In genomic region chr1:235952950-235953615, GRCh38 we compare ENCODE assay signal across 8 cellular contexts.
DNase-seq lines count a peak whose midpoint lies in the region; ATAC-seq and TF ChIP-seq lines count a peak whose summit lies in the region.

No MANE protein-coding gene starts in this region.

- H3K27ac ChIP-seq in dorsolateral prefrontal cortex = no peak overlapping the region

- H3K4me1 Mint-ChIP-seq in activated naive CD4-positive, alpha-beta T cell treated with anti-CD3 and anti-CD28 coated beads, Interleukin-2, amount 10 ng/mL, durations not matched to agents 7 days and 5 days = peaks cover 38% of the 10 kb centered on the region
- peaks cover 54% of the 10 kb centered on the region for H3K4me1 Mint-ChIP-seq in activated naive CD8-positive, alpha-beta T cell treated with anti-CD3 and anti-CD28 coated beads for 36 hours

- no peaks in the 10 kb centered on the region for H3K36me3 Mint-ChIP-seq in activated naive CD4-positive, alpha-beta T cell treated with anti-CD3 and anti-CD28 coated beads, Interleukin-2, amount 10 ng/mL, durations not matched to agents 7 days and 5 days
- H3K36me3 Mint-ChIP-seq in activated naive CD8-positive, alpha-beta T cell treated with anti-CD3 and anti-CD28 coated beads for 36 hours = no peaks in the 10 kb centered on the region

- intact Hi-C loops in dorsolateral prefrontal cortex (cut with DNase I) = no loop called here

- no peaks in the 10 kb centered on the region for H3K9me3 Mint-ChIP-seq in activated naive CD4-positive, alpha-beta T cell treated with anti-CD3 and anti-CD28 coated beads, Interleukin-2, amount 10 ng/mL, durations not matched to agents 7 days and 5 days
- H3K9me3 Mint-ChIP-seq in activated naive CD8-positive, alpha-beta T cell treated with anti-CD3 and anti-CD28 coated beads for 36 hours = no peaks in the 10 kb centered on the region

- no peak for TF ChIP-seq CTCF in dorsolateral prefrontal cortex (IDR thresholded peaks at IDR 0.05 in 54 of 56, conservative IDR thresholded peaks at IDR 0.05 in 2 of 56; ENCODE audit: low read depth in 1 of 56, partially characterized antibody in 56 of 56)

- H3K27me3 Mint-ChIP-seq in activated naive CD4-positive, alpha-beta T cell treated with anti-CD3 and anti-CD28 coated beads, Interleukin-2, amount 10 ng/mL, durations not matched to agents 7 days and 5 days = peaks cover 2% of the 10 kb centered on the region
- no peaks in the 10 kb centered on the region for H3K27me3 Mint-ChIP-seq in activated naive CD8-positive, alpha-beta T cell treated with anti-CD3 and anti-CD28 coated beads for 36 hours

- peaks cover 0 to 3% (median 0%) of the 10 kb centered on the region in 45 donors for H3K27me3 ChIP-seq in dorsolateral prefrontal cortex

- H3K4me3 Mint-ChIP-seq in activated naive CD4-positive, alpha-beta T cell treated with anti-CD3 and anti-CD28 coated beads, Interleukin-2, amount 10 ng/mL, durations not matched to agents 7 days and 5 days = no peak overlapping the region
- H3K4me3 Mint-ChIP-seq in activated naive CD8-positive, alpha-beta T cell treated with anti-CD3 and anti-CD28 coated beads for 36 hours = peak overlapping the region; percentile 9

- CTCF ChIA-PET in activated naive CD4-positive, alpha-beta T cell treated with anti-CD3 and anti-CD28 coated beads, Interleukin-2, amount 10 ng/mL, durations not matched to agents 7 days and 5 days (lab: Charles Lee) = interaction anchor here (4.6 kb wide), 1 partner anchor 19 kb away, joined by 27 read pairs; no protein-coding TSS in a partner anchor

- ATAC-seq in HG03097 (IDR thresholded peaks at IDR 0.05; ENCODE audit: low FRiP score, unreplicated experiment) (peak; percentile 41), GM19397 (IDR thresholded peaks at IDR 0.05; ENCODE audit: unreplicated experiment) (no peak), HG03159 (IDR thresholded peaks at IDR 0.05; ENCODE audit: unreplicated experiment) (no peak)

- no peak overlapping the region for H3K4me3 ChIP-seq in dorsolateral prefrontal cortex

- DNase-seq in activated naive CD4-positive, alpha-beta T cell treated with Interleukin-2 at 50 U/mL for 16 hours = peak; percentile 38
- no peak for DNase-seq in activated naive CD4-positive, alpha-beta T cell treated with anti-CD3 and anti-CD28 coated beads, Interleukin-2, amount 10 ng/mL, durations not matched to agents 7 days and 5 days
- peak; percentile 51 for DNase-seq in activated naive CD8-positive, alpha-beta T cell treated with anti-CD3 and anti-CD28 coated beads for 36 hours
- peak; percentile 20 for DNase-seq in stimulated activated naive CD4-positive, alpha-beta T cell treated with Interleukin-2 at 50 U/mL for 16 hours (lab: John Stamatoyannopoulos, UW)
- DNase-seq in dorsolateral prefrontal cortex = no peak

- H3K27ac Mint-ChIP-seq in activated naive CD4-positive, alpha-beta T cell treated with anti-CD3 and anti-CD28 coated beads, Interleukin-2, amount 10 ng/mL, durations not matched to agents 7 days and 5 days = no peak overlapping the region
- H3K27ac Mint-ChIP-seq in activated naive CD8-positive, alpha-beta T cell treated with anti-CD3 and anti-CD28 coated beads for 36 hours = peak overlapping the region; percentile 87

Comparison
In these comparisons a context has a peak if more than half of its experiments do, and no peak if none do; other contexts are left out.
1. DNase-seq: peak in activated naive CD4-positive, alpha-beta T cell treated with Interleukin-2 at 50 U/mL for 16 hours (single experiment), activated naive CD8-positive, alpha-beta T cell treated with anti-CD3 and anti-CD28 coated beads for 36 hours (single experiment) and stimulated activated naive CD4-positive, alpha-beta T cell treated with Interleukin-2 at 50 U/mL for 16 hours (single experiment); none in activated naive CD4-positive, alpha-beta T cell treated with anti-CD3 and anti-CD28 coated beads, Interleukin-2, amount 10 ng/mL, durations not matched to agents 7 days and 5 days (single experiment) and dorsolateral prefrontal cortex (0 of 10).